Comparison of ENCODE assay signal across 1 cellular context in genomic region chr1:50977575-50978143, GRCh38.
A peak's percentile ranks its signal among the peaks of the same experiment; 100 is the strongest.
TF ChIP-seq lines count a peak whose summit lies in the region.

No MANE protein-coding gene starts in this region.

TF ChIP-seq in K562, 482 proteins besides CTCF, POLR2A, EP300 and RAD21 (continued from another document and continues in another):
- TF ChIP-seq ZBTB40 (IDR thresholded peaks at IDR 0.05): no peak
- TF ChIP-seq ZBTB40 (CRISPR knock-in tag; IDR thresholded peaks at IDR 0.05): no peak
- TF ChIP-seq ELF2 (CRISPR knock-in tag; IDR thresholded peaks at IDR 0.05): no peak
- peak; percentile 99 for TF ChIP-seq BRD4 (IDR thresholded peaks at IDR 0.05)
- TF ChIP-seq CREB3L1 (IDR thresholded peaks at IDR 0.05; ENCODE audit: borderline replicate concordance, low read depth): peak; percentile 16; the same call in 1 of the 2 replicates
- no peak for TF ChIP-seq ZNF76 (CRISPR knock-in tag; IDR thresholded peaks at IDR 0.05; ENCODE audit: borderline replicate concordance)
- no peak for TF ChIP-seq NR2C2 (CRISPR knock-in tag; IDR thresholded peaks at IDR 0.05)
- peak; percentile 75 for TF ChIP-seq NR2C2 (tag; IDR thresholded peaks at IDR 0.05)
- TF ChIP-seq HNRNPUL1 (IDR thresholded peaks at IDR 0.05; ENCODE audit: low read length): no peak
- peak; percentile 82; the same call in 1 of the 2 replicates for TF ChIP-seq EP400 (IDR thresholded peaks at IDR 0.05)
- TF ChIP-seq USF1 (CRISPR knock-in tag; IDR thresholded peaks at IDR 0.05): no peak
- TF ChIP-seq ZNF263 (CRISPR knock-in tag; IDR thresholded peaks at IDR 0.05; ENCODE audit: borderline replicate concordance): peak; percentile 84
- TF ChIP-seq CHD7 (IDR thresholded peaks at IDR 0.05; ENCODE audit: low read depth, low read length): no peak
- TF ChIP-seq ZNF184 (CRISPR knock-in tag; IDR thresholded peaks at IDR 0.05): no peak
- TF ChIP-seq ILF3 (IDR thresholded peaks at IDR 0.05; ENCODE audit: borderline replicate concordance): no peak
- TF ChIP-seq SIN3B (IDR thresholded peaks at IDR 0.05; ENCODE audit: low read depth): no peak
- 0 out of 2 replicates have a peak, but pooled peaks have one; percentile 39 for TF ChIP-seq ZNF584 (CRISPR knock-in tag; IDR thresholded peaks at IDR 0.05; ENCODE audit: low read depth)
- TF ChIP-seq U2AF1 (optimal IDR thresholded peaks at IDR 0.05; ENCODE audit: low read depth, low read length): peak; percentile 32
- TF ChIP-seq ZNF232 (CRISPR knock-in tag; IDR thresholded peaks at IDR 0.05): no peak
- TF ChIP-seq ELF1 (tag; IDR thresholded peaks at IDR 0.05): no peak; the same call in 1 of the 2 replicates
- TF ChIP-seq POLR2AphosphoS5 (IDR thresholded peaks at IDR 0.05; ENCODE audit: control insufficient read depth, insufficient read depth, low read depth, low read length): peak; percentile 52; the same call in 1 of the 2 replicates
- TF ChIP-seq SRSF9 (IDR thresholded peaks at IDR 0.05; ENCODE audit: borderline replicate concordance, low read depth, low read length): no peak
- TF ChIP-seq MNT (conservative IDR thresholded peaks at IDR 0.05): peak in 1 of 2 experiments; percentile 66; a peak in 1 of 4 replicates
- TF ChIP-seq ELK3 (CRISPR knock-in tag; IDR thresholded peaks at IDR 0.05): no peak
- peak; percentile 87 to 94 for TF ChIP-seq MAZ (CRISPR knock-in tag; conservative IDR thresholded peaks at IDR 0.05 in 1 of 2, IDR thresholded peaks at IDR 0.05 in 1 of 2)
